35 cellular contexts compared by ENCODE assay signal in genomic region chr9:131831380-131832165, GRCh38.
"Had no signal": no experiment of that assay in that cellular context is flagged by ENCODE, and none has a peak within 500 bp of the region (broad histone marks: within the 10 kb centered on the region; RNA-seq: fewer than 3 reads in every experiment).

No MANE protein-coding gene starts in this region.

- ATAC-seq: activated CD8-positive, alpha-beta memory T cell treated with anti-CD3 and anti-CD28 coated beads, Interleukin-2, amount 10 ng/mL, durations not matched to agents 7 days and 5 days; activated naive CD8-positive, alpha-beta T cell treated with anti-CD3 and anti-CD28 coated beads, Interleukin-2, amount 50 U/mL, for 24 hours; PC-3; Right ventricle myocardium inferior had no signal

- H3K27ac Mint-ChIP-seq: activated CD4-positive, alpha-beta memory T cell treated with anti-CD3 and anti-CD28 coated beads, Interleukin-2, amount 10 ng/mL, durations not matched to agents 7 days and 5 days; activated CD8-positive, alpha-beta memory T cell treated with anti-CD3 and anti-CD28 coated beads, Interleukin-2, amount 10 ng/mL, durations not matched to agents 7 days and 5 days; activated naive CD4-positive, alpha-beta T cell treated with anti-CD3 and anti-CD28 coated beads, Interleukin-2, amount 10 ng/mL, durations not matched to agents 7 days and 5 days; activated naive CD8-positive, alpha-beta T cell; activated naive CD8-positive, alpha-beta T cell treated with anti-CD3 and anti-CD28 coated beads, Interleukin-2, amount 50 U/mL, for 24 hours had no signal

- FAIRE-seq: bronchial epithelial cell had no signal

- H3K4me3 Mint-ChIP-seq: activated CD4-positive, alpha-beta memory T cell treated with anti-CD3 and anti-CD28 coated beads, Interleukin-2, amount 10 ng/mL, durations not matched to agents 7 days and 5 days; activated CD8-positive, alpha-beta memory T cell treated with anti-CD3 and anti-CD28 coated beads, Interleukin-2, amount 10 ng/mL, durations not matched to agents 7 days and 5 days; activated naive CD4-positive, alpha-beta T cell treated with anti-CD3 and anti-CD28 coated beads, Interleukin-2, amount 10 ng/mL, durations not matched to agents 7 days and 5 days; activated naive CD8-positive, alpha-beta T cell; activated naive CD8-positive, alpha-beta T cell treated with anti-CD3 and anti-CD28 coated beads, Interleukin-2, amount 50 U/mL, for 24 hours; brain had no signal

- H3K4me1 ChIP-seq: Peyer's patch had no signal

- H3K27ac ChIP-seq: Peyer's patch, RWPE1, SK-N-MC, WERI-Rb-1 had no signal

- DNase-seq: activated CD4-positive, alpha-beta memory T cell treated with anti-CD3 and anti-CD28 coated beads, Interleukin-2, amount 10 ng/mL, durations not matched to agents 7 days and 5 days; activated CD4-positive, alpha-beta T cell treated with anti-CD3 and anti-CD28 coated beads for 1 hour; activated CD4-positive, alpha-beta T cell treated with anti-CD3 and anti-CD28 coated beads for 48 hours; activated CD4-positive, CD25-positive, alpha-beta regulatory T cell; activated CD8-positive, alpha-beta memory T cell treated with anti-CD3 and anti-CD28 coated beads for 24 hours; activated CD8-positive, alpha-beta memory T cell treated with anti-CD3 and anti-CD28 coated beads, Interleukin-2, amount 10 ng/mL, durations not matched to agents 7 days and 5 days; activated CD8-positive, alpha-beta memory T cell treated with anti-CD3 and anti-CD28 coated beads, Interleukin-2, amount 50 U/mL, for 48 hours; activated effector memory CD4-positive, alpha-beta T cell treated with Interleukin-2 at 50 U/mL for 16 hours; activated naive CD4-positive, alpha-beta T cell treated with anti-CD3 and anti-CD28 coated beads, Interleukin-2, amount 10 ng/mL, durations not matched to agents 7 days and 5 days; activated naive CD8-positive, alpha-beta T cell treated with anti-CD3 and anti-CD28 coated beads, Interleukin-2, amount 50 U/mL, for 24 hours; activated T-cell treated with anti-CD3 and anti-CD28 coated beads, Interleukin-2, amount 50 U/mL, for 48 hours; anterior cingulate cortex; central memory CD4-positive, alpha-beta T cell; Karpas-422; KBM-7; NCI-H1105; NCI-H1417 treated with DMSO at 0.1 percent for 48 hours; NCI-H187 treated with DMSO at 0.1 percent for 48 hours; NCI-H2081; NCI-H2171 treated with DMSO at 0.1 percent for 48 hours; NCI-H2227 treated with DMSO at 0.1 percent for 48 hours; NCI-H446; NCI-H524; NCI-H69; NK-92 treated with Interleukin-12 subunit alpha and Interleukin-12 subunit beta, amount 100 ng/mL, for 24 hours; PC-3; Peyer's patch; T1000; WERI-Rb-1 had no signal

- H3K4me3 ChIP-seq: Peyer's patch, SK-N-MC had no signal

- H3K4me1 Mint-ChIP-seq: activated naive CD4-positive, alpha-beta T cell treated with anti-CD3 and anti-CD28 coated beads, Interleukin-2, amount 10 ng/mL, durations not matched to agents 7 days and 5 days; activated naive CD8-positive, alpha-beta T cell treated with anti-CD3 and anti-CD28 coated beads, Interleukin-2, amount 50 U/mL, for 24 hours had no signal

- H3K9me3 Mint-ChIP-seq: activated naive CD8-positive, alpha-beta T cell treated with anti-CD3 and anti-CD28 coated beads, Interleukin-2, amount 50 U/mL, for 24 hours had no signal

- H3K36me3 Mint-ChIP-seq: activated CD8-positive, alpha-beta memory T cell treated with anti-CD3 and anti-CD28 coated beads, Interleukin-2, amount 10 ng/mL, durations not matched to agents 7 days and 5 days; activated naive CD4-positive, alpha-beta T cell treated with anti-CD3 and anti-CD28 coated beads, Interleukin-2, amount 10 ng/mL, durations not matched to agents 7 days and 5 days; brain had no signal

- H3K27me3 ChIP-seq: Peyer's patch had no signal

- H3K36me3 ChIP-seq: Peyer's patch, WERI-Rb-1 had no signal
